ENCODE assay signal across 42 cellular contexts in the genomic region with DNA sequence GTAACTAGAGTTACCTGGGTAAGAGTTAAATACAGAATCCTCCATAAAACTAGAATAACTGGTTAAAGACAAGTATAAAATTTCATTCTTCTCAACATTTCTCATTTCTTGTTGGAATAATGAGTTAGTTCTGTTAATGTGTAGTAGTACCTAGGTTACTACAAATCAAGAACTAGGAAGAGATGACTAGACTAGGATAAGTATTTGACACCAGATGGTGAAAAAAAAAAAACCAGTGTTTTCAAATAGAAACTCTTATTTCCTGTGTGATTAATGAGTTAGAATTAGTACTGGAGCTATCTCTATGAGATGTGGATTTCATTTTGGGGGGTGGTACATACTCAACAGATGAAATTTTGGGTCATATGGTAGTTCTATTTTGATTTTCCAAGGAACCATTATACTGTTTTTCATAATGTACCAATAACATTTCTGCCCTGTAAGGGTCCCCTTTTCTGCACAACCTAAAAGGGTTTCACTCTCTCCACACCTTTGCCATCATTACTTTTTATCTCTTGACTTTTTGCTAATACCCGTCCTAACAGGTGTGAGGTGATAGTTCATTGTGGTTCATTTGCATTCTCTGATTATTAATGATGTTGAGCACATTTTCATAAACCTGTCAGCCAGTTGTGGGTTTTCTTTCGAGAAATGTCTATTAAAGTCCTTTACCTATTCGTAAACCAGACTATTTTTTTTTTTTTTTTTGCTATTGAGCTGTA. TPM values are rescaled to one million over a fixed set of nuclear protein-coding genes. Genes with fewer than 3 reads are reported as not detected.
"Had no signal": no experiment of that assay in that cellular context is flagged by ENCODE, and none has a peak within 500 bp of the region (broad histone marks: within the 10 kb centered on the region; RNA-seq: fewer than 3 reads in every experiment).

No MANE protein-coding gene starts in this region.

- H3K36me3 ChIP-seq: adrenal gland, cardiac muscle cell, lower lobe of right lung, neural progenitor cell, sigmoid colon, uterus had no signal

- H3K27ac Mint-ChIP-seq: activated CD4-positive, alpha-beta memory T cell treated with anti-CD3 and anti-CD28 coated beads for 36 hours; activated CD4-positive, alpha-beta T cell treated with anti-CD3 and anti-CD28 coated beads, Interleukin-2, amount 10 ng/mL, durations not matched to agents 24 days and 14 days; activated naive CD4-positive, alpha-beta T cell treated with anti-CD3 and anti-CD28 coated beads for 36 hours; activated naive CD8-positive, alpha-beta T cell treated with anti-CD3 and anti-CD28 coated beads for 36 hours; activated T-helper 1 cell treated with anti-CD3 and anti-CD28 coated beads, Interleukin-12 subunit alpha, Interleukin-12 subunit beta, Interleukin-2, Interleukin-4 antibody, amounts not matched to agents 30 ng/mL and 10 ng/mL and 1 ng/mL, durations not matched to agents 14 hours and 24 hours and 36 hours; brain; immature natural killer cell; natural killer cell; neural progenitor cell; stimulated activated memory B cell treated with anti-CD40 and anti-IgM and Interleukin-4, amounts not matched to agents 10 μg/mL and 1 μg/mL and 100 μg/mL, for 72 hours; stimulated activated naive CD8-positive, alpha-beta T cell treated with anti-CD3 and anti-CD28 coated beads, Interleukin-15, amount 100 ng/mL, for 72 hours; type B pancreatic cell had no signal

- H3K36me3 Mint-ChIP-seq: activated CD4-positive, alpha-beta memory T cell treated with anti-CD3 and anti-CD28 coated beads for 36 hours; activated naive CD8-positive, alpha-beta T cell treated with anti-CD3 and anti-CD28 coated beads for 36 hours; brain; immature natural killer cell; natural killer cell; neural progenitor cell; stimulated activated memory B cell treated with anti-CD40 and anti-IgM and Interleukin-4, amounts not matched to agents 10 μg/mL and 1 μg/mL and 100 μg/mL, for 72 hours; type B pancreatic cell had no signal

- H3K4me3 Mint-ChIP-seq: activated CD4-positive, alpha-beta memory T cell treated with anti-CD3 and anti-CD28 coated beads for 36 hours; activated CD4-positive, alpha-beta T cell treated with anti-CD3 and anti-CD28 coated beads, Interleukin-2, amount 10 ng/mL, durations not matched to agents 24 days and 14 days; activated naive CD4-positive, alpha-beta T cell treated with anti-CD3 and anti-CD28 coated beads for 36 hours; activated naive CD8-positive, alpha-beta T cell treated with anti-CD3 and anti-CD28 coated beads for 36 hours; activated T-helper 1 cell treated with anti-CD3 and anti-CD28 coated beads, Interleukin-12 subunit alpha, Interleukin-12 subunit beta, Interleukin-2, Interleukin-4 antibody, amounts not matched to agents 30 ng/mL and 10 ng/mL and 1 ng/mL, durations not matched to agents 14 hours and 24 hours and 36 hours; brain; immature natural killer cell; natural killer cell; neural progenitor cell; stimulated activated memory B cell treated with anti-CD40 and anti-IgM and Interleukin-4, amounts not matched to agents 10 μg/mL and 1 μg/mL and 100 μg/mL, for 72 hours; stimulated activated naive CD8-positive, alpha-beta T cell treated with anti-CD3 and anti-CD28 coated beads, Interleukin-15, amount 100 ng/mL, for 72 hours; type B pancreatic cell had no signal

- H3K4me1 Mint-ChIP-seq: activated CD4-positive, alpha-beta T cell treated with anti-CD3 and anti-CD28 coated beads, Interleukin-2, amount 10 ng/mL, durations not matched to agents 24 days and 14 days; activated naive CD8-positive, alpha-beta T cell treated with anti-CD3 and anti-CD28 coated beads for 36 hours; brain; immature natural killer cell; natural killer cell; neural progenitor cell; stimulated activated memory B cell treated with anti-CD40 and anti-IgM and Interleukin-4, amounts not matched to agents 10 μg/mL and 1 μg/mL and 100 μg/mL, for 72 hours; stimulated activated naive CD8-positive, alpha-beta T cell treated with anti-CD3 and anti-CD28 coated beads, Interleukin-15, amount 100 ng/mL, for 72 hours had no signal

- H3K9me3 ChIP-seq: adrenal gland, lower lobe of right lung, psoas muscle, sigmoid colon, uterus had no signal

- H3K27me3 ChIP-seq: adrenal gland, cardiac muscle cell, neural progenitor cell, sigmoid colon, uterus had no signal

- H3K4me3 ChIP-seq: adrenal gland, cardiac muscle cell, coronary artery, dorsolateral prefrontal cortex, lower lobe of right lung, neural progenitor cell, psoas muscle, sigmoid colon, uterus had no signal

- ATAC-seq: activated CD4-positive, CD25-positive, alpha-beta regulatory T cell treated with anti-CD3 and anti-CD28 coated beads, Interleukin-2, amount 50 U/mL, for 24 hours; lower lobe of right lung; natural killer cell; psoas muscle; stimulated activated memory B cell treated with anti-CD40 and anti-IgM and Interleukin-4, amounts not matched to agents 10 μg/mL and 1 μg/mL and 100 μg/mL, for 72 hours; stimulated activated naive CD8-positive, alpha-beta T cell treated with anti-CD3 and anti-CD28 coated beads, Interleukin-15, amount 100 ng/mL, for 72 hours had no signal

- H3K9me3 Mint-ChIP-seq: activated CD4-positive, alpha-beta memory T cell treated with anti-CD3 and anti-CD28 coated beads for 36 hours; activated naive CD4-positive, alpha-beta T cell treated with anti-CD3 and anti-CD28 coated beads for 36 hours; activated naive CD8-positive, alpha-beta T cell treated with anti-CD3 and anti-CD28 coated beads for 36 hours; stimulated activated memory B cell treated with anti-CD40 and anti-IgM and Interleukin-4, amounts not matched to agents 10 μg/mL and 1 μg/mL and 100 μg/mL, for 72 hours; stimulated activated naive CD8-positive, alpha-beta T cell treated with anti-CD3 and anti-CD28 coated beads, Interleukin-15, amount 100 ng/mL, for 72 hours; type B pancreatic cell had no signal

- DNase-seq: activated CD4-positive, alpha-beta memory T cell treated with anti-CD3 and anti-CD28 coated beads for 36 hours; activated CD4-positive, alpha-beta T cell treated with anti-CD3 and anti-CD28 coated beads, Interleukin-2, amount 10 ng/mL, durations not matched to agents 24 days and 14 days; activated CD8-positive, alpha-beta memory T cell treated with anti-CD3 and anti-CD28 coated beads, Interleukin-2, amount 50 U/mL, for 4 hours; activated effector memory CD4-positive, alpha-beta T cell treated with anti-CD3 and anti-CD28 coated beads, Interleukin-2, amount 50 U/mL, for 16 hours; activated naive CD4-positive, alpha-beta T cell treated with anti-CD3 and anti-CD28 coated beads for 36 hours; activated naive CD8-positive, alpha-beta T cell treated with anti-CD3 and anti-CD28 coated beads for 36 hours; activated T-cell treated with anti-CD3 and anti-CD28 coated beads, Interleukin-2, amount 50 U/mL, for 1 hour; adrenal gland; aorta; cerebellar nuclear complex; dorsolateral prefrontal cortex; effector memory CD4-positive, alpha-beta T cell; erythroblast; head of caudate nucleus; hypothalamus; immature natural killer cell; lower lobe of right lung; mesenchymal stem cell; natural killer cell; occipital lobe; psoas muscle; sigmoid colon; small intestine; stimulated activated CD4-positive, alpha-beta T cell treated with anti-CD3 and anti-CD28 coated beads, Interleukin-4, amount 100 ng/mL, for 24 hours; stimulated activated CD8-positive, alpha-beta memory T cell treated with anti-CD3 and anti-CD28 coated beads, Interleukin-4, amount 100 ng/mL, for 48 hours; stimulated activated naive CD8-positive, alpha-beta T cell treated with anti-CD3 and anti-CD28 coated beads, Interleukin-15, amount 100 ng/mL, for 72 hours; substantia nigra; T-helper 9 cell; uterus had no signal

- H3K27me3 Mint-ChIP-seq: activated CD4-positive, alpha-beta memory T cell treated with anti-CD3 and anti-CD28 coated beads for 36 hours; activated CD4-positive, alpha-beta T cell treated with anti-CD3 and anti-CD28 coated beads, Interleukin-2, amount 10 ng/mL, durations not matched to agents 24 days and 14 days; activated naive CD8-positive, alpha-beta T cell treated with anti-CD3 and anti-CD28 coated beads for 36 hours; brain; stimulated activated memory B cell treated with anti-CD40 and anti-IgM and Interleukin-4, amounts not matched to agents 10 μg/mL and 1 μg/mL and 100 μg/mL, for 72 hours; stimulated activated naive CD8-positive, alpha-beta T cell treated with anti-CD3 and anti-CD28 coated beads, Interleukin-15, amount 100 ng/mL, for 72 hours; type B pancreatic cell had no signal

- H3K27ac ChIP-seq: adrenal gland, cardiac muscle cell, coronary artery, dorsolateral prefrontal cortex, lower lobe of right lung, neural progenitor cell, parathyroid adenoma, psoas muscle, sigmoid colon, uterus, VCaP had no signal

RNA-seq across cellular contexts. Expression of gene VCX, which starts 1.7 kb away (rescaled TPM):
- total RNA-seq: activated CD4-positive, alpha-beta memory T cell treated with anti-CD3 and anti-CD28 coated beads for 36 hours; activated CD4-positive, alpha-beta T cell treated with anti-CD3 and anti-CD28 coated beads, Interleukin-2, amount 10 ng/mL, durations not matched to agents 24 days and 14 days; activated CD8-positive, alpha-beta memory T cell treated with anti-CD3 and anti-CD28 coated beads for 36 hours; activated naive CD4-positive, alpha-beta T cell treated with anti-CD3 and anti-CD28 coated beads for 36 hours; activated naive CD8-positive, alpha-beta T cell treated with anti-CD3 and anti-CD28 coated beads for 36 hours; activated T-helper 1 cell treated with anti-CD3 and anti-CD28 coated beads, Interleukin-12 subunit alpha, Interleukin-12 subunit beta, Interleukin-2, Interleukin-4 antibody, amounts not matched to agents 30 ng/mL and 10 ng/mL and 1 ng/mL, durations not matched to agents 14 hours and 24 hours and 36 hours; adrenal gland; aorta; cardiac muscle cell; kidney epithelial cell; lower lobe of right lung; mononuclear cell; natural killer cell; occipital lobe; psoas muscle; sigmoid colon had no signal
